In the genomic region with DNA sequence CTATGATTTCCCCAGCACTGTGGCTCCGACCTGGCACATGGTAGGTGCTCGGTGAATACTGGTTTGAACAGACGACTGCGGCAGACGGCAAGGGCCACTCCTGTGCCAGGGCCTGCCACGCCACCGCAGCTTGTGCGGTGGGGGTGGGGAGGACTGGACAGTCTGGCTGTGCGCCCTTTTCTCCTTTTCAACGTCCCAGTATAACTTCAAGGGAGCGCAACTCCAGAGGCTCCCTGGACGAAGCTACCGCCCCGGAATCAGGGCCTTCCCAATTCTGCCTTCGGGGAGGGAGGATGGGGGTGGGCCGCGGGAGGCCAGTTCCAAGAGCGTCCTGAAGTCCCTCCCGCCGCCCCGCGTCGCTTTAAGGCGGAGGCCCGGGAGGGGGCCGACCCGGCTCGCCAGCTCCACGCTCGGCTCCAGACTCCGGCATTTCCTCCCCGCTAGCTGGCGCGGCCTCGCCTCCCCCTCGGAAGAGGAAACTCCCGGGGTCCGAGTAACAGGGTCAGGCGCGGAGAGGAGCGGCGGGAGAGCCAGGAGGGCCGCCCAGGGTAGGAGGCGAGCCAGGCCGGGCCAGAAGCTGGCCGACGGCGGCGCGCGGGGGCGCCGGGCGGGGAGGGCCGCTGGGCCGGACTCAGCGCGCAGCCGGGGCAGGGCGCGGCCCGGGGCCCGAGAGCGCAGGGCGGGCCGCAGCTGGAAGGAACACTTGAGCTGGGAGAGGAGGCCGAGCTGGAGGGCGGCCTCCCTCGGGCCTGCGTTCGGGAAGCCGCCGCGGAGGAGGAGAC, we compare ENCODE assay signal across 8 cellular contexts. TPM values are rescaled to one million over a fixed set of nuclear protein-coding genes. Genes with fewer than 3 reads are reported as not detected.
DNase-seq lines count a peak whose midpoint lies in the region; ATAC-seq, FAIRE-seq and TF ChIP-seq lines count a peak whose summit lies in the region.

TSS of gene ITPRIPL2 (plus strand) at position 388 of the 782 bp plus-strand sequence. CDS start 498 bp downstream, outside the sequence.

- DNase-seq in AG08396 (ENCODE audit: low spot score), result peak; percentile 91
- peak; percentile 61 for DNase-seq in GM12892 (ENCODE audit: insufficient read length)
- peak; percentile 21 to 44 for DNase-seq in NCI-H1930 (lab: John Stamatoyannopoulos, UW)
- peak; percentile 67 for DNase-seq in amniotic epithelial cell (ENCODE audit: low read depth)
- DNase-seq in Right ventricle myocardium superior, result peak; percentile 96
- DNase-seq in osteocyte (ENCODE audit: extremely low spot score, unreplicated experiment), result peak; percentile 92
- DNase-seq in T-helper 9 cell, result no peak

- H3K36me3 Mint-ChIP-seq in osteocyte (ENCODE audit: unreplicated experiment), result peaks cover 4% of the 10 kb centered on the region

- peak within 1 kb of the TSS; percentile 99 for H3K27ac Mint-ChIP-seq in osteocyte (ENCODE audit: unreplicated experiment)

- H3K4me3 Mint-ChIP-seq in osteocyte (ENCODE audit: unreplicated experiment), result peak within 1 kb of the TSS; percentile 84

- intact Hi-C loops in Right ventricle myocardium superior (cut with DNase I), result no loop called here

- no peak for TF ChIP-seq POLR2A in GM12892 (IDR thresholded peaks at IDR 0.05; ENCODE audit: low read depth, low read length)

- TF ChIP-seq CTCF in osteocyte (IDR thresholded peaks at IDR 0.05), result no peak

- ATAC-seq in Right ventricle myocardium superior (ENCODE audit: poor library complexity) (peak; percentile 89), GM21390 (IDR thresholded peaks at IDR 0.05; ENCODE audit: unreplicated experiment) (no peak)

- H3K4me1 Mint-ChIP-seq in osteocyte (ENCODE audit: unreplicated experiment), result peaks cover 48% of the 10 kb centered on the region

- H3K9me3 Mint-ChIP-seq in osteocyte (ENCODE audit: unreplicated experiment), result no peaks in the 10 kb centered on the region

- no peaks in the 10 kb centered on the region for H3K27me3 Mint-ChIP-seq in osteocyte (ENCODE audit: unreplicated experiment)

- FAIRE-seq in GM12892 (lab: Jason Lieb, UNC), result no peak

RNA-seq across cellular contexts. Expression of gene ITPRIPL2, which starts in this region (rescaled TPM):
- 1.7 TPM for polyA plus RNA-seq in GM12892 (2012; ENCODE audit: missing spikeins)
- 15.7 TPM for total RNA-seq in Right ventricle myocardium superior
- 56.1 and 57.9 TPM in 2 replicates for total RNA-seq in osteocyte
